ENCODE assay signal across 1 cellular context in genomic region chr9:128191406-128192046, GRCh38.
A peak's percentile ranks its signal among the peaks of the same experiment; 100 is the strongest.
TF ChIP-seq lines count a peak whose summit lies in the region.

Gene CIZ1, minus strand, starts transcription at chr9:128191572. Its CDS starts 715 bp downstream, at chr9:128190857.

TF ChIP-seq in GM12878, 131 proteins besides CTCF, POLR2A, EP300 and RAD21 (continued from another document):
- TF ChIP-seq PBX3 (IDR thresholded peaks at IDR 0.05; ENCODE audit: insufficient replicate concordance, low read depth, low read length) (no peak), SREBF1 (IDR thresholded peaks at IDR 0.05; ENCODE audit: low read length) (no peak), ZBED1 (IDR thresholded peaks at IDR 0.05; ENCODE audit: borderline replicate concordance) (no peak), BHLHE40 (IDR thresholded peaks at IDR 0.05; ENCODE audit: borderline replicate concordance in 1 of 2, low read depth in 2 of 2, low read length in 1 of 2) (peak; percentile 53 to 89; a peak in 3 of 4 replicates), ESRRA (IDR thresholded peaks at IDR 0.05; ENCODE audit: low read length) (no peak), HDAC2 (IDR thresholded peaks at IDR 0.05) (no peak), MAX (IDR thresholded peaks at IDR 0.05; ENCODE audit: low read depth, low read length) (no peak; the same call in 1 of the 2 replicates), ZNF687 (IDR thresholded peaks at IDR 0.05) (peak; percentile 77), EZH2 (IDR thresholded peaks at IDR 0.05; ENCODE audit: borderline replicate concordance, control insufficient read depth, low read depth, low read length) (no peak), STAT1 (conservative IDR thresholded peaks at IDR 0.05) (no peak; the same call in 1 of the 2 replicates), POLR2AphosphoS2 (IDR thresholded peaks at IDR 0.05; ENCODE audit: low read depth, low read length) (no peak), SRF (IDR thresholded peaks at IDR 0.05; ENCODE audit: low read depth in 2 of 2, low read length in 2 of 2) (peak in 1 of 2 experiments; percentile 51; a peak in 1 of 4 replicates), SMAD5 (IDR thresholded peaks at IDR 0.05; ENCODE audit: low read depth) (no peak), LARP7 (IDR thresholded peaks at IDR 0.05) (peak; percentile 89; the same call in 1 of the 2 replicates), MXI1 (IDR thresholded peaks at IDR 0.05; ENCODE audit: low read depth, low read length) (peak; percentile 66; the same call in 1 of the 2 replicates)
